15 cellular contexts compared by ENCODE assay signal in genomic region chr7:821688-822087, GRCh38. TPM values are rescaled to one million over a fixed set of nuclear protein-coding genes. Genes with fewer than 3 reads are reported as not detected.
DNase-seq lines count a peak whose midpoint lies in the region; ATAC-seq, FAIRE-seq and TF ChIP-seq lines count a peak whose summit lies in the region.
"Had no signal": no experiment of that assay in that cellular context is flagged by ENCODE, and none has a peak within 500 bp of the region (broad histone marks: within the 10 kb centered on the region; RNA-seq: fewer than 3 reads in every experiment).

No MANE protein-coding gene starts in this region.

- no TSS peak for BruUV-seq in K562 (replicated peaks; lab: Mats Ljungman, UMichigan)

- H3K9me3 ChIP-seq in K562 (replicated peaks; ENCODE audit: control insufficient read depth, insufficient read depth, low read depth, low read length) (no peaks in the 10 kb centered on the region), psoas muscle (no peaks in the 10 kb centered on the region)

- intact Hi-C loops in K562 (cut with micrococcal nuclease), result no loop called here
- intact Hi-C loops in left ventricle myocardium superior (cut with micrococcal nuclease), result loop anchor here (10.0 kb wide), 1 partner anchor 53 kb away; the partner anchor contains the start of gene GET4
- intact Hi-C loops in psoas muscle (cut with DNase I), result loop anchor here (2.0 to 5.0 kb wide), 2 partner anchors 46 to 51 kb away; no protein-coding TSS in a partner anchor

- no peak overlapping the region for H3K4me2 ChIP-seq in K562 (ENCODE audit: insufficient read depth, low read length)

- 69% methylated on average over 11 of the region's 11 CpGs for WGBS in K562 (ENCODE audit: insufficient coverage, low coverage, missing lambda C conversion rate)
- 27 to 47% (median 29%) methylated on average over 11 of the region's 11 CpGs for WGBS in psoas muscle, 3 donors

- no peak for FAIRE-seq in K562 (lab: Jason Lieb, UNC)

- H3K27ac ChIP-seq in K562 (ENCODE audit: extremely low read depth, low read depth, low read length) (no peak overlapping the region), psoas muscle (peak overlapping the region; percentile 96)

- no peak overlapping the region for H2AFZ ChIP-seq in K562 (ENCODE audit: low read depth, low read length)

- H3K79me2 ChIP-seq in K562 (ENCODE audit: control insufficient read depth, insufficient read depth, low read length), result peaks cover 100% of the 10 kb centered on the region

- H3K4me3 ChIP-seq in K562, result no peak overlapping the region
- no peak overlapping the region for H3K4me3 ChIP-seq in psoas muscle

- H3K36me3 ChIP-seq in K562 (ENCODE audit: control insufficient read depth, insufficient read depth, low read length) (peaks cover 34% of the 10 kb centered on the region), psoas muscle (ENCODE audit: insufficient read depth in 1 of 2, low read depth in 1 of 2) (no peaks in the 10 kb centered on the region)

- peaks cover 24 to 26% of the 10 kb centered on the region in 2 experiments; a peak in 4 of 5 replicates for H3K4me1 ChIP-seq in K562 (replicated peaks in 1 of 2; ENCODE audit: control insufficient read depth in 2 of 2, insufficient read depth in 2 of 2, low read length in 2 of 2)
- peaks cover 81% of the 10 kb centered on the region for H3K4me1 ChIP-seq in psoas muscle

- TF ChIP-seq CTCF in K562 (IDR thresholded peaks at IDR 0.05 in 2 of 3, conservative IDR thresholded peaks at IDR 0.05 in 1 of 3; ENCODE audit: insufficient read depth in 2 of 3, low read depth in 1 of 3, low read length in 3 of 3) (no peak; a peak in 1 of 6 replicates), psoas muscle (IDR thresholded peaks at IDR 0.05) (peak; percentile 32)

- POLR2A ChIA-PET in K562 (lab: Yijun Ruan, JAX), result no interaction called here

- ATAC-seq in K562 (no peak), left ventricle myocardium superior (peak; percentile 77), psoas muscle (peak; percentile 61 to 81 (median 70))
- ATAC-seq: activated T-helper 17 cell treated with anti-CD3 and anti-CD28 coated beads, Interleukin-2, amount 50 U/mL, for 72 hours; T-cell had no signal

- TF ChIP-seq POLR2A in K562 (conservative IDR thresholded peaks at IDR 0.05), result no peak

- H3K9me1 ChIP-seq in K562 (ENCODE audit: control insufficient read depth, insufficient read depth, low read length), result no peaks in the 10 kb centered on the region

- in situ Hi-C loops in K562 (cut with MboI) (no loop called here), ACHN (cut with HindIII; ENCODE audit: low pct_ligation_motif_present, low pct_unique_long_range_greater_than_20kb, low sequenced_read_pairs) (no loop called here)

- CTCF ChIA-PET in K562 (lab: Yijun Ruan, JAX; ENCODE audit: low intra/inter-chr PET ratio), result no interaction called here

- no peak for TF ChIP-seq EP300 in K562 (IDR thresholded peaks at IDR 0.05; ENCODE audit: low read length)

- no peak for TF ChIP-seq RAD21 in K562 (CRISPR knock-in tag; conservative IDR thresholded peaks at IDR 0.05 in 1 of 2, IDR thresholded peaks at IDR 0.05 in 1 of 2)

- DNase-seq in GM03348 (ENCODE audit: low spot score) (peak; percentile 21), K562 (ENCODE audit: extremely low read depth in 1 of 4, low spot score in 3 of 4) (no peak), left ventricle myocardium superior (no peak), psoas muscle (no peak), ACHN (no peak), DMS153 (lab: John Stamatoyannopoulos, UW) (no peak)
- no peak for DNase-seq in stimulated activated naive CD4-positive, alpha-beta T cell treated with Interleukin-2 at 50 U/mL for 16 hours (lab: John Stamatoyannopoulos, UW)
- no peak for DNase-seq in stimulated activated CD4-positive, alpha-beta T cell treated with anti-CD3 and anti-CD28 coated beads, Interleukin-4, amount 100 ng/mL, for 24 hours
- DNase-seq: activated CD4-positive, alpha-beta T cell treated with anti-CD3 and anti-CD28 coated beads, Interleukin-2, amount 50 U/mL, for 1 hour; NCI-H187; nucleus accumbens; stimulated activated CD4-positive, alpha-beta T cell treated with anti-CD3 and anti-CD28 coated beads, Interleukin-2, amount 100 ng/mL, for 24 hours; stimulated activated naive CD4-positive, alpha-beta T cell; T-cell had no signal

- peak overlapping the region in 1 of 2 experiments; percentile 46; a peak in 1 of 4 replicates for H3K9ac ChIP-seq in K562 (ENCODE audit: insufficient read depth in 1 of 2, low read depth in 2 of 2, low read length in 2 of 2)

- peaks cover 20% of the 10 kb centered on the region for H4K20me1 ChIP-seq in K562 (replicated peaks; ENCODE audit: control insufficient read depth, insufficient read depth, low read length)

- H3K27me3 ChIP-seq in K562 (ENCODE audit: control insufficient read depth in 2 of 2, insufficient read depth in 2 of 2, low read length in 2 of 2) (no peaks in the 10 kb centered on the region), psoas muscle (ENCODE audit: insufficient read depth in 3 of 3, low read length in 2 of 3) (no peaks in the 10 kb centered on the region)

TF ChIP-seq in K562, 482 proteins besides CTCF, POLR2A, EP300 and RAD21:
- TF ChIP-seq NRF1 (conservative IDR thresholded peaks at IDR 0.05 in 1 of 2, IDR thresholded peaks at IDR 0.05 in 1 of 2), result no peak
- peak; percentile 37; the same call in 1 of the 2 replicates for TF ChIP-seq ZBTB33 (CRISPR knock-in tag; IDR thresholded peaks at IDR 0.05)

RNA-seq across cellular contexts. Expression of gene SUN1, which starts 10.6 kb away (rescaled TPM):
- 527 and 872 TPM in 2 replicates for total RNA-seq in K562 (2011; cell fraction: chromatin; rRNA removed; ENCODE audit: low replicate concordance)
- 542 and 585 TPM in 2 replicates for total RNA-seq in K562 (2011; cell fraction: nucleolus; rRNA removed)
- total RNA-seq in K562 (2011; cell fraction: nucleoplasm; rRNA removed), result 348 and 489 TPM in 2 replicates
- total RNA-seq in K562 (2014; rRNA removed), result 80.5 and 86.7 TPM in 2 replicates
- total RNA-seq in K562 (2014; rRNA removed; fragmentation: Illumina TruSeq; extraction: Trizol), result 38.9 and 42.3 TPM in 2 replicates
- total RNA-seq in K562 (2015; rRNA removed; fragmentation: Illumina TruSeq; extraction: Trizol), result 49.2 and 53.5 TPM in 2 replicates
- total RNA-seq in K562 (2021), result 81.9 and 101 TPM in 2 replicates
- 132 and 143 TPM in 2 replicates for polyA plus RNA-seq in K562 (2011; rRNA removed)
- 249 and 254 TPM in 2 replicates for polyA plus RNA-seq in K562 (2011; cell fraction: cytosol; rRNA removed)
- 889 and 1,080 TPM in 2 replicates for polyA plus RNA-seq in K562 (2011; cell fraction: nucleus; rRNA removed)
- 107 and 112 TPM in 2 replicates for polyA plus RNA-seq in K562 (2012)
- 62.3 and 88.2 TPM in 2 replicates for polyA plus RNA-seq in K562 (2014; fragmentation: Illumina TruSeq; extraction: Trizol)
- 10 to 100 TPM; 36.8 TPM for polyA plus RNA-seq in K562 (2014; fragmentation: Nextera tagmentation; extraction: Ambion mirVana)
- 105 and 119 TPM in 2 replicates for polyA plus RNA-seq in K562 (2014; rRNA removed)
- 72.4 and 98.1 TPM in 2 replicates for polyA minus RNA-seq in K562 (2011; rRNA and poly(A)+ RNA removed)
- polyA minus RNA-seq in K562 (2011; cell fraction: cytosol; rRNA and poly(A)+ RNA removed), result 47.4 and 59.7 TPM in 2 replicates
- polyA minus RNA-seq in K562 (2011; cell fraction: nucleus; rRNA and poly(A)+ RNA removed), result 245 and 267 TPM in 2 replicates
- 186 TPM for total RNA-seq in left ventricle myocardium superior
- 100 to 1,000 TPM; 125 to 144 (median 137) TPM for total RNA-seq in psoas muscle
- polyA plus RNA-seq in psoas muscle, result 100 to 1,000 TPM in 1 of 3 donors, 10 to 100 TPM in 2; 52.5 to 159 (median 64.6) TPM

RNA-seq across cellular contexts. Expression of gene GET4, which starts 54.7 kb away (rescaled TPM):
- total RNA-seq in K562 (2011; cell fraction: chromatin; rRNA removed; ENCODE audit: low replicate concordance), result 48.4 and 118 TPM in 2 replicates
- 96.6 and 125 TPM in 2 replicates for total RNA-seq in K562 (2011; cell fraction: nucleolus; rRNA removed)
- total RNA-seq in K562 (2011; cell fraction: nucleoplasm; rRNA removed), result 56.0 and 71.4 TPM in 2 replicates
- total RNA-seq in K562 (2014; rRNA removed) (111 and 135 TPM in 2 replicates), K562 (2014; rRNA removed; fragmentation: Illumina TruSeq; extraction: Trizol) (13.0 and 15.7 TPM in 2 replicates), K562 (2015; rRNA removed; fragmentation: Illumina TruSeq; extraction: Trizol) (37.9 and 40.4 TPM in 2 replicates), K562 (2021) (83.3 and 89.9 TPM in 2 replicates), left ventricle myocardium superior (20.6 TPM), psoas muscle (10 to 100 TPM; 27.3 to 42.3 (median 29.1) TPM)
- polyA plus RNA-seq in K562 (2011; rRNA removed) (45.0 and 45.4 TPM in 2 replicates), K562 (2014; fragmentation: Illumina TruSeq; extraction: Trizol) (33.2 and 48.4 TPM in 2 replicates), K562 (2014; fragmentation: Nextera tagmentation; extraction: Ambion mirVana) (1 to 10 TPM in 1 of 2 experiments, under 1 TPM in 1; 0.99 to 2.0 TPM), K562 (2014; rRNA removed) (122 and 151 TPM in 2 replicates), psoas muscle (10 to 100 TPM; 36.8 to 51.1 (median 48.3) TPM)
- polyA plus RNA-seq in K562 (2011; cell fraction: cytosol; rRNA removed), result 69.2 and 135 TPM in 2 replicates
- 114 and 189 TPM in 2 replicates for polyA plus RNA-seq in K562 (2011; cell fraction: nucleus; rRNA removed)
- polyA plus RNA-seq in K562 (2012), result 53.9 and 82.1 TPM in 2 replicates
- polyA minus RNA-seq in K562 (2011; rRNA and poly(A)+ RNA removed), result 8.6 and 13.3 TPM in 2 replicates
- polyA minus RNA-seq in K562 (2011; cell fraction: cytosol; rRNA and poly(A)+ RNA removed), result 24.0 and 28.9 TPM in 2 replicates
- polyA minus RNA-seq in K562 (2011; cell fraction: nucleus; rRNA and poly(A)+ RNA removed), result 24.9 and 29.6 TPM in 2 replicates
